Comparison of ENCODE assay signal across 11 cellular contexts in the genomic region with DNA sequence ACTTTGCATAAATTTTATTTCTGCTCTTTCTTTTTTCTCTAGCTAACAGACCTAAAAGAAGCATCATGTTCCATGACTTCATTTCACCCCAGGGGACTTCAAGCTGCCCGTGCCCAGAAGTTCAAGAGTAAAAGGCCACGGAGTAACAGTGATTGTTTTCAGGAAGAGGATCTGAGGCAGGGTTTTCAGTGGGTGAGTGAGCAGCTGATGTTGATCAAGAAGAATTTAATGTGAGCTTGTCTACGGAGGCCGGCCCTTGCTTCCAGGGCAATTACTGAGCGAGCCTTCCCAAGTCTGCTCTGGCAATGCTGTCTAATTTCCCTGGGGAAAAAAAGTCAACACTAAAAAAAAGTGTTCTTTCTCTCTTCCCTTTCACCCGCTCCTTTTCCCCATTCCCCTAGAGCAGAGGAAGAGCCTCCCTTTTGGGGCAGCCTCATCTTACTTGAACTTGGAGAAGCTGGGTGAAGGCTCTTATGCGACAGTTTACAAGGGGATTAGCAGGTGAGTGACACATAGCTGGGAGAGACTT. TPM values are rescaled to one million over a fixed set of nuclear protein-coding genes. Genes with fewer than 3 reads are reported as not detected.
DNase-seq lines count a peak whose midpoint lies in the region; ATAC-seq and TF ChIP-seq lines count a peak whose summit lies in the region.
"Had no signal": no experiment of that assay in that cellular context is flagged by ENCODE, and none has a peak within 500 bp of the region (broad histone marks: within the 10 kb centered on the region; RNA-seq: fewer than 3 reads in every experiment).

No MANE protein-coding gene starts in this region.

- POLR2A ChIA-PET in AG04449 (lab: Yijun Ruan, JAX): interaction anchor here (0.6 kb wide), 1 partner anchor 225 kb away, joined by 4 read pairs; no protein-coding TSS in a partner anchor

- peak overlapping the region; percentile 16 for H3K4me3 ChIP-seq in AG04449 (ENCODE audit: low read depth, low read length)
- no peak overlapping the region for H3K4me3 ChIP-seq in choroid plexus epithelial cell (ENCODE audit: low read depth, low read length)
- H3K4me3 ChIP-seq: lung had no signal

- H3K27ac Mint-ChIP-seq in mesothelial cell of epicardium: peak overlapping the region; percentile 81
- H3K27ac Mint-ChIP-seq in T-helper 2 cell treated with Interferon-gamma antibody and Interleukin-4, amounts not matched to agents 5 μg/mL and 100 μg/mL, for 36 hours: no peak overlapping the region

- no peaks in the 10 kb centered on the region for H3K36me3 Mint-ChIP-seq in mesothelial cell of epicardium
- H3K36me3 Mint-ChIP-seq in T-helper 2 cell treated with Interferon-gamma antibody and Interleukin-4, amounts not matched to agents 5 μg/mL and 100 μg/mL, for 36 hours (ENCODE audit: low read depth): no peaks in the 10 kb centered on the region

- CTCF ChIA-PET in AG04449 (lab: Yijun Ruan, JAX): interaction anchor here (0.7 to 2.5 kb wide), 7 partner anchors 9 to 371 kb away, joined by 3 to 13 read pairs (median 4); no protein-coding TSS in a partner anchor

- ATAC-seq in GM21717 (IDR thresholded peaks at IDR 0.05; ENCODE audit: unreplicated experiment): no peak

- H3K27me3 Mint-ChIP-seq in mesothelial cell of epicardium (ENCODE audit: low read depth): no peaks in the 10 kb centered on the region
- peaks cover 25% of the 10 kb centered on the region for H3K27me3 Mint-ChIP-seq in T-helper 2 cell treated with Interferon-gamma antibody and Interleukin-4, amounts not matched to agents 5 μg/mL and 100 μg/mL, for 36 hours (ENCODE audit: low read depth)

- H3K9me3 Mint-ChIP-seq in mesothelial cell of epicardium: peaks cover under 1% of the 10 kb centered on the region
- H3K9me3 Mint-ChIP-seq in T-helper 2 cell treated with Interferon-gamma antibody and Interleukin-4, amounts not matched to agents 5 μg/mL and 100 μg/mL, for 36 hours: no peaks in the 10 kb centered on the region
- H3K9me3 Mint-ChIP-seq: central memory CD8-positive, alpha-beta T cell had no signal

- H3K4me3 Mint-ChIP-seq in mesothelial cell of epicardium: peak overlapping the region; percentile 50
- H3K4me3 Mint-ChIP-seq in T-helper 2 cell treated with Interferon-gamma antibody and Interleukin-4, amounts not matched to agents 5 μg/mL and 100 μg/mL, for 36 hours: no peak overlapping the region
- H3K4me3 Mint-ChIP-seq: central memory CD8-positive, alpha-beta T cell had no signal

- H3K4me1 Mint-ChIP-seq in mesothelial cell of epicardium: peaks cover 48% of the 10 kb centered on the region
- no peaks in the 10 kb centered on the region for H3K4me1 Mint-ChIP-seq in T-helper 2 cell treated with Interferon-gamma antibody and Interleukin-4, amounts not matched to agents 5 μg/mL and 100 μg/mL, for 36 hours (ENCODE audit: low read depth)
- H3K4me1 Mint-ChIP-seq: central memory CD8-positive, alpha-beta T cell had no signal

- no peak for DNase-seq in AG04449 (ENCODE audit: low read depth, low spot score)
- DNase-seq in LHCN-M2 (ENCODE audit: low read depth): peak; percentile 95
- DNase-seq in choroid plexus epithelial cell (ENCODE audit: low read depth): peak; percentile 86
- DNase-seq in mesothelial cell of epicardium (ENCODE audit: low spot score in 2 of 2, unreplicated experiment in 2 of 2): no peak
- no peak for DNase-seq in SHP77 treated with DMSO at 0.1 percent for 48 hours (lab: John Stamatoyannopoulos, UW)
- DNase-seq in middle frontal gyrus (ENCODE audit: extremely low spot score, low spot score): no peak
- no peak for DNase-seq in T-helper 2 cell treated with Interferon-gamma antibody and Interleukin-4, amounts not matched to agents 5 μg/mL and 100 μg/mL, for 36 hours (ENCODE audit: low spot score)
- DNase-seq: activated CD4-positive, CD25-positive, alpha-beta regulatory T cell treated with anti-CD3 and anti-CD28 coated beads, Interleukin-2, amount 50 U/mL, for 72 hours had no signal

- no peak for TF ChIP-seq CTCF in AG04449 (IDR thresholded peaks at IDR 0.05; ENCODE audit: insufficient read depth, low read length, missing control alignments)
- no peak for TF ChIP-seq CTCF in choroid plexus epithelial cell (conservative IDR thresholded peaks at IDR 0.05; ENCODE audit: low read depth, low read length)
- TF ChIP-seq CTCF in mesothelial cell of epicardium (IDR thresholded peaks at IDR 0.05; ENCODE audit: unreplicated experiment): no peak

RNA-seq across cellular contexts. Expression of a gene that starts 1.2 kb away (rescaled TPM):
- total RNA-seq in LHCN-M2 (2014; rRNA removed) (45.2 and 47.9 TPM in 2 replicates), mesothelial cell of epicardium (6.8 to 7.3 TPM (median 7.2 TPM) in 3 replicates)
- 25.9 TPM for polyA plus RNA-seq in LHCN-M2 (2012)

RNA-seq across cellular contexts. Expression of a gene that starts 26.8 kb away (rescaled TPM):
- total RNA-seq in LHCN-M2 (2014; rRNA removed) (24.0 and 25.8 TPM in 2 replicates), mesothelial cell of epicardium (36.1 to 40.8 TPM (median 36.5 TPM) in 3 replicates)
- polyA plus RNA-seq in LHCN-M2 (2012): 14.0 TPM

Comparison
In these comparisons a context has a peak if more than half of its experiments do, and no peak if none do; other contexts are left out.
1. DNase-seq: peak in LHCN-M2 (single experiment) and choroid plexus epithelial cell (single experiment); none in AG04449 (single experiment), mesothelial cell of epicardium (0 of 2), SHP77 treated with DMSO at 0.1 percent for 48 hours (single experiment), middle frontal gyrus (single experiment) and T-helper 2 cell treated with Interferon-gamma antibody and Interleukin-4, amounts not matched to agents 5 μg/mL and 100 μg/mL, for 36 hours (single experiment).